ENCODE assay signal across 38 cellular contexts in the genomic region with DNA sequence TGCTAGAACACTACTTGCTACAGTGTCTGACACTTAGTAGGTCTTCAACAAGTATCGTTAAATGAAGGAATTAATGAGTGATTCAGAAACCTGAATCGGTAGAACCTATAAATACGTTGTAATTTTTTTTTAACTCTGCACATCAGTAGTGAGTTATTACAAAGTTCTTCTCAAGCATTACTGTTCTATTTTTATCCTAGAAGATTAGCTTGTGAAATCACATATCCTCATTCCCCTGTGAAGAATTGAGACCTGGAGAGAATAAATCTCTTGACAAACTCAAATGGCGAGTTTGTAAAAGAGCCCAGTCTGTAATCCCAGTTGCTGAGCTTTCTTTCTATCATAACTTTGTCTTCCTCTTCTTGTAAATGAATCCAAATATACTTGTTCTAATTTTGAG. TPM values are rescaled to one million over a fixed set of nuclear protein-coding genes. Genes with fewer than 3 reads are reported as not detected.
"Had no signal": no experiment of that assay in that cellular context is flagged by ENCODE, and none has a peak within 500 bp of the region (broad histone marks: within the 10 kb centered on the region; RNA-seq: fewer than 3 reads in every experiment).

No MANE protein-coding gene starts in this region.

- H3K27ac ChIP-seq: body of pancreas, breast epithelium, KMS-11, Peyer's patch had no signal

- H3K9me3 Mint-ChIP-seq: activated CD4-positive, alpha-beta T cell treated with anti-CD3 and anti-CD28 coated beads, Interleukin-2, amount 10 ng/mL, durations not matched to agents 24 days and 14 days; activated CD8-positive, alpha-beta T cell treated with anti-CD3 and anti-CD28 coated beads for 36 hours; activated naive CD4-positive, alpha-beta T cell treated with anti-CD3 and anti-CD28 coated beads, Interleukin-2, amount 50 U/mL, for 24 hours; activated naive CD8-positive, alpha-beta T cell treated with anti-CD3 and anti-CD28 coated beads, Interleukin-2, amount 10 ng/mL, durations not matched to agents 7 days and 5 days; activated T-cell treated with anti-CD3 and anti-CD28 coated beads, Interleukin-2, amount 50 U/mL, for 72 hours; activated T-helper 2 cell treated with anti-CD3 and anti-CD28 coated beads, Interferon-gamma antibody, Interleukin-2, Interleukin-4, amounts not matched to agents 10 μg/mL and 5 μg/mL and 100 μg/mL, durations not matched to agents 14 hours and 24 hours and 36 hours had no signal

- H3K4me3 Mint-ChIP-seq: activated CD4-positive, alpha-beta T cell treated with anti-CD3 and anti-CD28 coated beads, Interleukin-2, amount 10 ng/mL, durations not matched to agents 24 days and 14 days; activated CD8-positive, alpha-beta T cell treated with anti-CD3 and anti-CD28 coated beads for 36 hours; activated naive CD4-positive, alpha-beta T cell treated with anti-CD3 and anti-CD28 coated beads, Interleukin-2, amount 50 U/mL, for 24 hours; activated naive CD8-positive, alpha-beta T cell treated with anti-CD3 and anti-CD28 coated beads, Interleukin-2, amount 10 ng/mL, durations not matched to agents 7 days and 5 days; activated T-cell treated with anti-CD3 and anti-CD28 coated beads, Interleukin-2, amount 50 U/mL, for 72 hours had no signal

- H3K36me3 ChIP-seq: breast epithelium, Peyer's patch had no signal

- H3K27me3 ChIP-seq: body of pancreas, breast epithelium, Peyer's patch had no signal

- ATAC-seq: activated CD8-positive, alpha-beta T cell treated with anti-CD3 and anti-CD28 coated beads for 36 hours; activated T-cell treated with anti-CD3 and anti-CD28 coated beads, Interleukin-2, amount 50 U/mL, for 72 hours; body of pancreas; PC-3 had no signal

- H3K4me1 Mint-ChIP-seq: activated CD4-positive, alpha-beta T cell treated with anti-CD3 and anti-CD28 coated beads, Interleukin-2, amount 10 ng/mL, durations not matched to agents 24 days and 14 days; activated naive CD4-positive, alpha-beta T cell treated with anti-CD3 and anti-CD28 coated beads, Interleukin-2, amount 50 U/mL, for 24 hours; activated naive CD8-positive, alpha-beta T cell treated with anti-CD3 and anti-CD28 coated beads, Interleukin-2, amount 10 ng/mL, durations not matched to agents 7 days and 5 days had no signal

- H3K4me1 ChIP-seq: body of pancreas, breast epithelium, Peyer's patch had no signal

- H3K9me3 ChIP-seq: body of pancreas, breast epithelium, Peyer's patch had no signal

- DNase-seq: activated CD4-positive, alpha-beta T cell treated with anti-CD3 and anti-CD28 coated beads, Interleukin-2, amount 10 ng/mL, durations not matched to agents 24 days and 14 days; activated CD4-positive, alpha-beta T cell treated with anti-CD3 and anti-CD28 coated beads, Interleukin-2, amount 50 U/mL, for 4 hours; activated CD8-positive, alpha-beta T cell treated with anti-CD3 and anti-CD28 coated beads for 36 hours; activated gamma-delta T cell; activated naive CD4-positive, alpha-beta T cell treated with Interleukin-2 at 50 U/mL for 16 hours; activated naive CD8-positive, alpha-beta T cell treated with anti-CD3 and anti-CD28 coated beads, Interleukin-2, amount 10 ng/mL, durations not matched to agents 7 days and 5 days; activated T-cell treated with anti-CD3 and anti-CD28 coated beads, Interleukin-2, amount 50 U/mL, for 1 hour; activated T-cell treated with anti-CD3 and anti-CD28 coated beads, Interleukin-2, amount 50 U/mL, for 72 hours; body of pancreas; MM.1S; MV-4-11; NCI-H1092; NCI-H1417; NCI-H146; NCI-H187; NCI-H2029 treated with DMSO at 0.1 percent for 48 hours; NCI-H2107; NCI-H2171; NCI-H510A; NCI-H526; NCI-H748 treated with DMSO at 0.1 percent for 48 hours; NK-92 treated with Interleukin-12 subunit alpha and Interleukin-12 subunit beta, amount 100 ng/mL, for 24 hours; PC-3; Peyer's patch; RPMI8226; SIG-M5; T1000 had no signal

- H3K36me3 Mint-ChIP-seq: activated naive CD4-positive, alpha-beta T cell treated with anti-CD3 and anti-CD28 coated beads, Interleukin-2, amount 50 U/mL, for 24 hours; activated naive CD8-positive, alpha-beta T cell treated with anti-CD3 and anti-CD28 coated beads, Interleukin-2, amount 10 ng/mL, durations not matched to agents 7 days and 5 days had no signal

- H3K9ac ChIP-seq: KMS-11 had no signal

- H3K4me2 ChIP-seq: KMS-11 had no signal

- H3K27ac Mint-ChIP-seq: activated CD4-positive, alpha-beta T cell treated with anti-CD3 and anti-CD28 coated beads, Interleukin-2, amount 10 ng/mL, durations not matched to agents 24 days and 14 days; activated CD8-positive, alpha-beta T cell treated with anti-CD3 and anti-CD28 coated beads for 36 hours; activated naive CD4-positive, alpha-beta T cell treated with anti-CD3 and anti-CD28 coated beads, Interleukin-2, amount 50 U/mL, for 24 hours; activated naive CD8-positive, alpha-beta T cell treated with anti-CD3 and anti-CD28 coated beads, Interleukin-2, amount 10 ng/mL, durations not matched to agents 7 days and 5 days; activated T-cell treated with anti-CD3 and anti-CD28 coated beads, Interleukin-2, amount 50 U/mL, for 72 hours; activated T-helper 2 cell treated with anti-CD3 and anti-CD28 coated beads, Interferon-gamma antibody, Interleukin-2, Interleukin-4, amounts not matched to agents 10 μg/mL and 5 μg/mL and 100 μg/mL, durations not matched to agents 14 hours and 24 hours and 36 hours had no signal

- H3K4me3 ChIP-seq: body of pancreas, breast epithelium, Peyer's patch had no signal

RNA-seq across cellular contexts. Expression of gene HYAL4, which starts 34.7 kb away (rescaled TPM):
- total RNA-seq: activated CD4-positive, alpha-beta T cell treated with anti-CD3 and anti-CD28 coated beads, Interleukin-2, amount 10 ng/mL, durations not matched to agents 24 days and 14 days; activated CD8-positive, alpha-beta memory T cell treated with anti-CD3 and anti-CD28 coated beads for 36 hours; activated CD8-positive, alpha-beta T cell treated with anti-CD3 and anti-CD28 coated beads for 36 hours; activated naive CD8-positive, alpha-beta T cell treated with anti-CD3 and anti-CD28 coated beads, Interleukin-2, amount 10 ng/mL, durations not matched to agents 7 days and 5 days; activated T-helper 2 cell treated with anti-CD3 and anti-CD28 coated beads, Interferon-gamma antibody, Interleukin-2, Interleukin-4, amounts not matched to agents 10 μg/mL and 5 μg/mL and 100 μg/mL, durations not matched to agents 14 hours and 24 hours and 36 hours; astrocyte; body of pancreas; LHCN-M2; SK-MEL-5; T-helper 1 cell treated with Interleukin-12 subunit alpha and Interleukin-12 subunit beta and Interleukin-4 antibody, amounts not matched to agents 30 ng/mL and 1 ng/mL, for 36 hours; T-helper 2 cell treated with Interferon-gamma antibody and Interleukin-4, amounts not matched to agents 100 ng/mL and 5 ng/mL, for 36 hours had no signal
- polyA plus RNA-seq: adipose tissue had no signal

RNA-seq across cellular contexts. Expression of gene SPAM1, which starts 45.4 kb away (rescaled TPM):
- total RNA-seq: activated CD4-positive, alpha-beta T cell treated with anti-CD3 and anti-CD28 coated beads, Interleukin-2, amount 10 ng/mL, durations not matched to agents 24 days and 14 days; activated CD8-positive, alpha-beta memory T cell treated with anti-CD3 and anti-CD28 coated beads for 36 hours; activated CD8-positive, alpha-beta T cell treated with anti-CD3 and anti-CD28 coated beads for 36 hours; activated naive CD8-positive, alpha-beta T cell treated with anti-CD3 and anti-CD28 coated beads, Interleukin-2, amount 10 ng/mL, durations not matched to agents 7 days and 5 days; activated T-cell treated with anti-CD3 and anti-CD28 coated beads, Interleukin-2, amount 50 U/mL, for 72 hours; activated T-helper 2 cell treated with anti-CD3 and anti-CD28 coated beads, Interferon-gamma antibody, Interleukin-2, Interleukin-4, amounts not matched to agents 10 μg/mL and 5 μg/mL and 100 μg/mL, durations not matched to agents 14 hours and 24 hours and 36 hours; astrocyte; body of pancreas; breast epithelium; LHCN-M2; PC-3; SK-MEL-5; T-helper 1 cell treated with Interleukin-12 subunit alpha and Interleukin-12 subunit beta and Interleukin-4 antibody, amounts not matched to agents 30 ng/mL and 1 ng/mL, for 36 hours; T-helper 2 cell treated with Interferon-gamma antibody and Interleukin-4, amounts not matched to agents 100 ng/mL and 5 ng/mL, for 36 hours had no signal
- polyA plus RNA-seq: adipose tissue had no signal
